In genomic region chr21:44862869-44863685, GRCh38 we compare ENCODE assay signal across 1 cellular context.
TF ChIP-seq lines count a peak whose summit lies in the region.

No MANE protein-coding gene starts in this region.

TF ChIP-seq in WTC11, 78 proteins besides CTCF, POLR2A, EP300 and RAD21 (continued from another document):
- no peak for TF ChIP-seq HMGXB4 (CRISPR knock-in tag; IDR thresholded peaks at IDR 0.05)
